Comparison of ENCODE assay signal across 8 cellular contexts in genomic region chr3:171347017-171347979, GRCh38.
DNase-seq lines count a peak whose midpoint lies in the region; ATAC-seq, FAIRE-seq and TF ChIP-seq lines count a peak whose summit lies in the region.

No MANE protein-coding gene starts in this region.

- TF ChIP-seq CTCF in chondrocyte (IDR thresholded peaks at IDR 0.05) (no peak), progenitor cell of endocrine pancreas (IDR thresholded peaks at IDR 0.05; ENCODE audit: unreplicated experiment) (no peak), mesothelial cell of epicardium (IDR thresholded peaks at IDR 0.05; ENCODE audit: unreplicated experiment) (no peak)

- no peak for FAIRE-seq in GM12891 (lab: Jason Lieb, UNC)

- TF ChIP-seq POLR2A in GM12891 (IDR thresholded peaks at IDR 0.05; ENCODE audit: low read depth, low read length), result no peak

- DNase-seq in GM12891 (ENCODE audit: insufficient read length, low spot score), result no peak
- DNase-seq in HT1080 (ENCODE audit: low read depth), result peak; percentile 73
- no peak for DNase-seq in chondrocyte (ENCODE audit: low spot score)
- no peak for DNase-seq in progenitor cell of endocrine pancreas (ENCODE audit: low spot score, unreplicated experiment)
- DNase-seq in RPMI8226, result no peak
- DNase-seq in mesothelial cell of epicardium (ENCODE audit: low spot score in 2 of 2, unreplicated experiment in 2 of 2), result no peak
- no peak for DNase-seq in stimulated activated CD4-positive, alpha-beta T cell treated with anti-CD3 and anti-CD28 coated beads, Interleukin-1b, Interleukin-23, amount 100 ng/mL, for 48 hours

- peak; percentile 62 for ATAC-seq in GM21515 (IDR thresholded peaks at IDR 0.05; ENCODE audit: unreplicated experiment)

- peaks cover 1% of the 10 kb centered on the region for H3K36me3 Mint-ChIP-seq in chondrocyte (ENCODE audit: low read depth)
- no peaks in the 10 kb centered on the region for H3K36me3 Mint-ChIP-seq in progenitor cell of endocrine pancreas (ENCODE audit: insufficient read depth)
- no peaks in the 10 kb centered on the region for H3K36me3 Mint-ChIP-seq in mesothelial cell of epicardium

- H3K27ac Mint-ChIP-seq in chondrocyte (ENCODE audit: unreplicated experiment), result peak overlapping the region; percentile 53
- H3K27ac Mint-ChIP-seq in progenitor cell of endocrine pancreas, result peak overlapping the region; percentile 60
- H3K27ac Mint-ChIP-seq in mesothelial cell of epicardium, result no peak overlapping the region

- H3K4me1 Mint-ChIP-seq in chondrocyte (ENCODE audit: low read depth) (peaks cover 59% of the 10 kb centered on the region), progenitor cell of endocrine pancreas (ENCODE audit: low read depth) (peaks cover 17% of the 10 kb centered on the region), mesothelial cell of epicardium (peaks cover 22% of the 10 kb centered on the region)

- H3K9me3 Mint-ChIP-seq in chondrocyte (ENCODE audit: low read depth), result peaks cover 3% of the 10 kb centered on the region
- peaks cover 8% of the 10 kb centered on the region for H3K9me3 Mint-ChIP-seq in progenitor cell of endocrine pancreas (ENCODE audit: low read depth)
- peaks cover 6% of the 10 kb centered on the region for H3K9me3 Mint-ChIP-seq in mesothelial cell of epicardium

- H3K27me3 Mint-ChIP-seq in chondrocyte (ENCODE audit: low read depth) (no peaks in the 10 kb centered on the region), progenitor cell of endocrine pancreas (no peaks in the 10 kb centered on the region), mesothelial cell of epicardium (ENCODE audit: low read depth) (no peaks in the 10 kb centered on the region)

- H3K4me3 Mint-ChIP-seq in chondrocyte (ENCODE audit: unreplicated experiment) (no peak overlapping the region), progenitor cell of endocrine pancreas (ENCODE audit: low read depth) (no peak overlapping the region), mesothelial cell of epicardium (no peak overlapping the region)

TF ChIP-seq in GM12891, 5 proteins besides CTCF, POLR2A, EP300 and RAD21:
- no peak for TF ChIP-seq TAF1 (IDR thresholded peaks at IDR 0.05; ENCODE audit: low read depth, low read length)
- TF ChIP-seq PAX5 (IDR thresholded peaks at IDR 0.05; ENCODE audit: insufficient read depth, low read length, severe bottlenecking), result no peak
- peak; percentile 35 for TF ChIP-seq SPI1 (IDR thresholded peaks at IDR 0.05; ENCODE audit: low read depth, low read length)
- TF ChIP-seq POLR2AphosphoS5 (IDR thresholded peaks at IDR 0.05; ENCODE audit: low read depth, low read length), result no peak
- TF ChIP-seq POU2F2 (IDR thresholded peaks at IDR 0.05; ENCODE audit: low read depth, low read length), result no peak
